22 cellular contexts compared by ENCODE assay signal in genomic region chr5:82050955-82051354, GRCh38.
"Had no signal": no experiment of that assay in that cellular context is flagged by ENCODE, and none has a peak within 500 bp of the region (broad histone marks: within the 10 kb centered on the region; RNA-seq: fewer than 3 reads in every experiment).

No MANE protein-coding gene starts in this region.

- ATAC-seq: heart left ventricle; left colon; left ventricle myocardium superior; naive thymus-derived CD8-positive, alpha-beta T cell; sciatic nerve; stimulated activated naive B cell treated with anti-CD40 and anti-IgM and Interleukin-4, amounts not matched to agents 10 μg/mL and 1 μg/mL and 100 μg/mL, for 72 hours; stimulated activated naive CD8-positive, alpha-beta T cell treated with anti-CD3 and anti-CD28 coated beads, Interleukin-15, amount 100 ng/mL, for 72 hours; upper lobe of right lung had no signal

- H3K27me3 ChIP-seq: heart left ventricle, neutrophil, testis, tibial nerve, upper lobe of right lung, vagina had no signal

- H3K4me1 ChIP-seq: testis, upper lobe of right lung had no signal

- H3K27ac ChIP-seq: heart left ventricle, neutrophil, skin epidermis, testis, tibial nerve, upper lobe of right lung, vagina had no signal

- H3K36me3 ChIP-seq: heart left ventricle, neutrophil, tibial nerve, upper lobe of right lung, vagina had no signal

- H3K9me3 ChIP-seq: neutrophil, testis, upper lobe of right lung, vagina had no signal

- DNase-seq: effector CD4-positive, alpha-beta T cell; endodermal cell; erythroblast; heart left ventricle; hippocampal formation; left colon; left ventricle myocardium superior; mesendoderm; naive thymus-derived CD8-positive, alpha-beta T cell; posterior cingulate gyrus; stimulated activated CD4-positive, alpha-beta T cell treated with anti-CD3 and anti-CD28 coated beads, Interleukin-2, amount 100 ng/mL, for 24 hours; stimulated activated CD4-positive, alpha-beta T cell treated with anti-CD3 and anti-CD28 coated beads, Interleukin-4, amount 100 ng/mL, for 4 hours; stimulated activated naive B cell treated with anti-CD40 and anti-IgM and Interleukin-4, amounts not matched to agents 10 μg/mL and 1 μg/mL and 100 μg/mL, for 72 hours; stimulated activated naive CD8-positive, alpha-beta T cell treated with anti-CD3 and anti-CD28 coated beads, Interleukin-15, amount 100 ng/mL, for 72 hours; testis; upper lobe of right lung had no signal

- H3K4me3 ChIP-seq: heart left ventricle, lung, skin epidermis, testis, tibial nerve, upper lobe of right lung, vagina had no signal
